8 cellular contexts compared by ENCODE assay signal in genomic region chr6:61809004-61809595, GRCh38.
DNase-seq lines count a peak whose midpoint lies in the region; ATAC-seq, FAIRE-seq and TF ChIP-seq lines count a peak whose summit lies in the region.

No MANE protein-coding gene starts in this region.

- H3K9me3 Mint-ChIP-seq in activated naive CD8-positive, alpha-beta T cell treated with anti-CD3 and anti-CD28 coated beads, Interleukin-2, amount 50 U/mL, for 24 hours, result peaks cover 10% of the 10 kb centered on the region

- no peaks in the 10 kb centered on the region for H3K36me3 ChIP-seq in cardiac muscle cell

- no peaks in the 10 kb centered on the region for H3K4me1 Mint-ChIP-seq in activated naive CD8-positive, alpha-beta T cell treated with anti-CD3 and anti-CD28 coated beads, Interleukin-2, amount 50 U/mL, for 24 hours

- intact Hi-C loops in left cardiac atrium (cut with DNase I), result no loop called here

- no peaks in the 10 kb centered on the region for H3K9me3 ChIP-seq in cardiac muscle cell (ENCODE audit: low read depth)

- ATAC-seq in left cardiac atrium, result no peak
- ATAC-seq in activated naive CD8-positive, alpha-beta T cell treated with anti-CD3 and anti-CD28 coated beads, Interleukin-2, amount 50 U/mL, for 24 hours, result no peak
- no peak for ATAC-seq in HG03521 (IDR thresholded peaks at IDR 0.05; ENCODE audit: unreplicated experiment)

- TF ChIP-seq CTCF in cardiac muscle cell (IDR thresholded peaks at IDR 0.05; ENCODE audit: low read depth, low read length) (no peak), HL-60 (IDR thresholded peaks at IDR 0.05; ENCODE audit: insufficient read depth, low read length) (peak; percentile 12)

- FAIRE-seq in RCC 7860 (lab: Jason Lieb, UNC) (no peak), frontal cortex (lab: Jason Lieb, UNC) (peak; percentile 81), urothelium cell line (lab: Jason Lieb, UNC) (peak; percentile 27)

- H3K36me3 Mint-ChIP-seq in activated naive CD8-positive, alpha-beta T cell treated with anti-CD3 and anti-CD28 coated beads, Interleukin-2, amount 50 U/mL, for 24 hours (ENCODE audit: low read depth), result no peaks in the 10 kb centered on the region

- no peak overlapping the region for H3K27ac Mint-ChIP-seq in activated naive CD8-positive, alpha-beta T cell treated with anti-CD3 and anti-CD28 coated beads, Interleukin-2, amount 50 U/mL, for 24 hours

- no peaks in the 10 kb centered on the region for H3K27me3 Mint-ChIP-seq in activated naive CD8-positive, alpha-beta T cell treated with anti-CD3 and anti-CD28 coated beads, Interleukin-2, amount 50 U/mL, for 24 hours

- H3K27ac ChIP-seq in cardiac muscle cell (no peak overlapping the region), HL-60 (replicated peaks) (no peak overlapping the region)

- peaks cover 11% of the 10 kb centered on the region for H3K4me1 ChIP-seq in cardiac muscle cell (ENCODE audit: low read depth)

- DNase-seq in cardiac muscle cell (ENCODE audit: low read depth in 1 of 2, low spot score in 1 of 2), result peak; percentile 4 to 58
- DNase-seq in left cardiac atrium, result no peak
- DNase-seq in HL-60 (ENCODE audit: low read depth in 1 of 2, low spot score in 1 of 2), result peak in 1 of 2 experiments; percentile 14
- peak; percentile 16 for DNase-seq in RCC 7860 (ENCODE audit: low spot score)
- DNase-seq in frontal cortex (ENCODE audit: low spot score in 2 of 2), result peak; percentile 1 to 5
- DNase-seq in urothelium cell line (ENCODE audit: low spot score), result peak; percentile 23
- no peak for DNase-seq in activated naive CD8-positive, alpha-beta T cell treated with anti-CD3 and anti-CD28 coated beads, Interleukin-2, amount 50 U/mL, for 24 hours

- H3K27me3 ChIP-seq in cardiac muscle cell, result no peaks in the 10 kb centered on the region
- H3K27me3 ChIP-seq in HL-60 (ENCODE audit: insufficient read depth, poor library complexity, severe bottlenecking), result no peaks in the 10 kb centered on the region

- H3K4me3 ChIP-seq in cardiac muscle cell (no peak overlapping the region), HL-60 (replicated peaks; ENCODE audit: insufficient read depth, low read length) (no peak overlapping the region)

- H3K4me3 Mint-ChIP-seq in activated naive CD8-positive, alpha-beta T cell treated with anti-CD3 and anti-CD28 coated beads, Interleukin-2, amount 50 U/mL, for 24 hours, result no peak overlapping the region

Comparison
In these comparisons a context has a peak if more than half of its experiments do, and no peak if none do; other contexts are left out.
1. DNase-seq: peak in cardiac muscle cell (2 of 2), RCC 7860 (single experiment), frontal cortex (2 of 2) and urothelium cell line (single experiment); none in left cardiac atrium (single experiment) and activated naive CD8-positive, alpha-beta T cell treated with anti-CD3 and anti-CD28 coated beads, Interleukin-2, amount 50 U/mL, for 24 hours (single experiment).